ENCODE assay signal across 19 cellular contexts in the genomic region with DNA sequence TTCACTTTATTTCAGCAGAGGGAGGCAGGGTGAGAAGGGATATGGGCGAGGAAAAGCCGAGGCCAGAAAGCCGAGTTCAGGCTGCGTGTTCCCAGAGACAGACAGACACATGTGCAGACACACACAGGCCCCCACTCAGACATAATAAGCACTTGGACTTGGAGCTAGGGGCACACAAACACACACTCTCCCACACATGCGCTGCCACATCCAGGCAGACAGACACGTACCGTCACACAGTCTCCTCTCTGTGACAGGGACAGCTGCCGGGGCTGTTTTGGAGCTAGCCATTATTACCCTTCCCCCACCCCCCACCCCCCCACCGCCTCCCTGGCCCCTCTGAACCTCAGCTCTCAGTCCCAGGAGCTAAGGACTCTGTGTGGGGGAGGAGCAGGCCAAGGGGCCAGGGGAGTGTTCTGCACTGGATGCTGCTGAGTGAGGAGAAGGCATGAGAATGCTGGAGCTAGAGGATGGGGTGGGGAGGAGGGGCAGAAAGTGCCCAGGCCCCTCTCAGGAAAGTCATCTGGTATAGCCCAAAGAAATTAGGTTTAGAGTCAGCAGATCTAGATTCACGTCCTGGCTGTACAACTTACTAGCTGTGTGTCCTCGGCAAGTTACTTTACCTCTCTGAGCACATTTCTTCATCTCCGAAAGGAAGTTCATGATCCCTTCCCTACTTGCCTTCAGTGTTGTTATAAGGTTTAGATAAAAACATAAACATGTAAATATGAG. TPM values are rescaled to one million over a fixed set of nuclear protein-coding genes. Genes with fewer than 3 reads are reported as not detected.
"Had no signal": no experiment of that assay in that cellular context is flagged by ENCODE, and none has a peak within 500 bp of the region (broad histone marks: within the 10 kb centered on the region; RNA-seq: fewer than 3 reads in every experiment).

No MANE protein-coding gene starts in this region.

- H3K27ac Mint-ChIP-seq: activated CD4-positive, alpha-beta T cell treated with anti-CD3 and anti-CD28 coated beads, Interleukin-2, amount 10 ng/mL, durations not matched to agents 7 days and 5 days; endodermal cell; naive thymus-derived CD4-positive, alpha-beta T cell had no signal

- DNase-seq: activated CD4-positive, alpha-beta T cell treated with anti-CD3 and anti-CD28 coated beads, Interleukin-2, amount 10 ng/mL, durations not matched to agents 7 days and 5 days; activated CD8-positive, alpha-beta memory T cell treated with anti-CD3 and anti-CD28 coated beads for 24 hours; activated naive CD4-positive, alpha-beta T cell treated with Interleukin-2 at 50 U/mL for 16 hours; activated T-cell treated with anti-CD3 and anti-CD28 coated beads for 4 hours; aorta; dermis blood vessel endothelial cell; endodermal cell; heart left ventricle; left colon; naive thymus-derived CD4-positive, alpha-beta T cell; retina; stimulated activated CD4-positive, alpha-beta T cell treated with anti-CD3 and anti-CD28 coated beads, Interleukin-4, amount 100 ng/mL, for 24 hours; stimulated activated naive CD4-positive, alpha-beta T cell treated with Interleukin-2 at 50 U/mL for 16 hours; transverse colon had no signal

- ATAC-seq: heart left ventricle; naive thymus-derived CD4-positive, alpha-beta T cell had no signal

- H3K4me1 Mint-ChIP-seq: endodermal cell had no signal

- FAIRE-seq: frontal cortex, small intestine had no signal

- H3K36me3 Mint-ChIP-seq: naive thymus-derived CD4-positive, alpha-beta T cell had no signal

- H3K9me3 Mint-ChIP-seq: activated CD4-positive, alpha-beta T cell treated with anti-CD3 and anti-CD28 coated beads, Interleukin-2, amount 10 ng/mL, durations not matched to agents 7 days and 5 days; endodermal cell; naive thymus-derived CD4-positive, alpha-beta T cell had no signal

- H3K4me3 Mint-ChIP-seq: activated CD4-positive, alpha-beta T cell treated with anti-CD3 and anti-CD28 coated beads, Interleukin-2, amount 10 ng/mL, durations not matched to agents 7 days and 5 days; endodermal cell; naive thymus-derived CD4-positive, alpha-beta T cell had no signal

RNA-seq across cellular contexts. Expression of a gene that starts 6.3 kb away (rescaled TPM):
- total RNA-seq: activated CD4-positive, alpha-beta T cell treated with anti-CD3 and anti-CD28 coated beads, Interleukin-2, amount 10 ng/mL, durations not matched to agents 7 days and 5 days; aorta; bronchial epithelial cell; chondrocyte; dermis blood vessel endothelial cell; endodermal cell; frontal cortex; left colon; lung; naive thymus-derived CD4-positive, alpha-beta T cell; transverse colon had no signal
- polyA plus RNA-seq: naive thymus-derived CD4-positive, alpha-beta T cell; small intestine had no signal

RNA-seq across cellular contexts. Expression of a gene that starts 8.9 kb away (rescaled TPM):
- total RNA-seq: activated CD4-positive, alpha-beta T cell treated with anti-CD3 and anti-CD28 coated beads, Interleukin-2, amount 10 ng/mL, durations not matched to agents 7 days and 5 days; aorta; bronchial epithelial cell; chondrocyte; dermis blood vessel endothelial cell; endodermal cell; frontal cortex; left colon; naive thymus-derived CD4-positive, alpha-beta T cell; transverse colon had no signal
- polyA plus RNA-seq: aorta; naive thymus-derived CD4-positive, alpha-beta T cell had no signal
